In the genomic region with DNA sequence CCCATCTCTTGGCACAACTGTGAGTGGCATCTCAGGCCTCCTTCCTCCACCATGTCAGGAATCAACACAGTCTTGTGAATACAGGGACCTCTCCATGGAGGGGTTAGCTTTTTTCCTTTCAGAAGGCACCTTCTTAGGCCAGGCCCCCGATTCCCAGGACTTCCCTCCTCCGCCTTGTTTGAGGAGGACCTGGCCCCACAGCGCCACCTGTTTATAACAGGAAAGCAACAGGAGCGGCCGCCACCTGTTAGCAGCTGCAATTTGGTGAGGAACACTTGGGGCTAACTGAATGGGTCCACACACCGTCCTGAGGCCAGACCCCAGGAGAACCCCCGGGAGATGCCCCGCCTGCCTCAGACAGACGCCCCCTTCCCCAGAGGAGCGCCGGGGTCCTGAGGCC, we compare ENCODE assay signal across 2 cellular contexts.
A peak's percentile ranks its signal among the peaks of the same experiment; 100 is the strongest.
TF ChIP-seq lines count a peak whose summit lies in the region.

No MANE protein-coding gene starts in this region.

TF ChIP-seq in GM23338, 12 proteins besides CTCF, POLR2A, EP300 and RAD21:
- TF ChIP-seq ZNF114 (CRISPR knock-in tag; IDR thresholded peaks at IDR 0.05), result no peak
- no peak for TF ChIP-seq STAT1 (IDR thresholded peaks at IDR 0.05; ENCODE audit: unreplicated experiment)
- no peak for TF ChIP-seq NANOG (IDR thresholded peaks at IDR 0.05; ENCODE audit: borderline replicate concordance)
- no peak for TF ChIP-seq POLR2AphosphoS5 (IDR thresholded peaks at IDR 0.05; ENCODE audit: low read depth)
- no peak for TF ChIP-seq CREB1 (CRISPR knock-in tag; IDR thresholded peaks at IDR 0.05; ENCODE audit: low read depth)
- TF ChIP-seq, protein P1, sequence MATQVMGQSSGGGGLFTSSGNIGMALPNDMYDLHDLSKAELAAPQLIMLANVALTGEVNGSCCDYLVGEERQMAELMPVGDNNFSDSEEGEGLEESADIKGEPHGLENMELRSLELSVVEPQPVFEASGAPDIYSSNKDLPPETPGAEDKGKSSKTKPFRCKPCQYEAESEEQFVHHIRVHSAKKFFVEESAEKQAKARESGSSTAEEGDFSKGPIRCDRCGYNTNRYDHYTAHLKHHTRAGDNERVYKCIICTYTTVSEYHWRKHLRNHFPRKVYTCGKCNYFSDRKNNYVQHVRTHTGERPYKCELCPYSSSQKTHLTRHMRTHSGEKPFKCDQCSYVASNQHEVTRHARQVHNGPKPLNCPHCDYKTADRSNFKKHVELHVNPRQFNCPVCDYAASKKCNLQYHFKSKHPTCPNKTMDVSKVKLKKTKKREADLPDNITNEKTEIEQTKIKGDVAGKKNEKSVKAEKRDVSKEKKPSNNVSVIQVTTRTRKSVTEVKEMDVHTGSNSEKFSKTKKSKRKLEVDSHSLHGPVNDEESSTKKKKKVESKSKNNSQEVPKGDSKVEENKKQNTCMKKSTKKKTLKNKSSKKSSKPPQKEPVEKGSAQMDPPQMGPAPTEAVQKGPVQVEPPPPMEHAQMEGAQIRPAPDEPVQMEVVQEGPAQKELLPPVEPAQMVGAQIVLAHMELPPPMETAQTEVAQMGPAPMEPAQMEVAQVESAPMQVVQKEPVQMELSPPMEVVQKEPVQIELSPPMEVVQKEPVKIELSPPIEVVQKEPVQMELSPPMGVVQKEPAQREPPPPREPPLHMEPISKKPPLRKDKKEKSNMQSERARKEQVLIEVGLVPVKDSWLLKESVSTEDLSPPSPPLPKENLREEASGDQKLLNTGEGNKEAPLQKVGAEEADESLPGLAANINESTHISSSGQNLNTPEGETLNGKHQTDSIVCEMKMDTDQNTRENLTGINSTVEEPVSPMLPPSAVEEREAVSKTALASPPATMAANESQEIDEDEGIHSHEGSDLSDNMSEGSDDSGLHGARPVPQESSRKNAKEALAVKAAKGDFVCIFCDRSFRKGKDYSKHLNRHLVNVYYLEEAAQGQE (IDR thresholded peaks at IDR 0.05; ENCODE audit: unreplicated experiment), result no peak
- no peak for TF ChIP-seq ZNF462 (CRISPR knock-in tag; IDR thresholded peaks at IDR 0.05)

TF ChIP-seq in K562, 482 proteins besides CTCF, POLR2A, EP300 and RAD21:
- TF ChIP-seq HDAC1 (IDR thresholded peaks at IDR 0.05) (no peak), ZBTB33 (CRISPR knock-in tag; IDR thresholded peaks at IDR 0.05) (peak; percentile 76; the same call in 1 of the 2 replicates)
